Comparison of ENCODE assay signal across 17 cellular contexts in genomic region chr15:40051616-40052415, GRCh38. TPM values are rescaled to one million over a fixed set of nuclear protein-coding genes. Genes with fewer than 3 reads are reported as not detected.
DNase-seq lines count a peak whose midpoint lies in the region; ATAC-seq, FAIRE-seq and TF ChIP-seq lines count a peak whose summit lies in the region.
"Had no signal": no experiment of that assay in that cellular context is flagged by ENCODE, and none has a peak within 500 bp of the region (broad histone marks: within the 10 kb centered on the region; RNA-seq: fewer than 3 reads in every experiment).

No MANE protein-coding gene starts in this region.

- no peaks in the 10 kb centered on the region for H3K27me3 ChIP-seq in CD4-positive, CD25-positive, alpha-beta regulatory T cell (ENCODE audit: control insufficient read depth, insufficient read depth, low read length)
- no peaks in the 10 kb centered on the region for H3K27me3 ChIP-seq in H1 (replicated peaks in 1 of 4; ENCODE audit: control insufficient read depth in 3 of 4, extremely low read depth in 1 of 4, insufficient read depth in 3 of 4, low read length in 3 of 4)
- H3K27me3 ChIP-seq: ascending aorta had no signal

- no peak overlapping the region for H3K18ac ChIP-seq in H1 (ENCODE audit: extremely low read depth, low read length)

- peaks cover 3% of the 10 kb centered on the region for H3K36me3 Mint-ChIP-seq in CD4-positive, CD25-positive, alpha-beta regulatory T cell

- TF ChIP-seq CTCF in H1 (IDR thresholded peaks at IDR 0.05; ENCODE audit: control extremely low read depth in 1 of 3, insufficient read depth in 1 of 3, low read depth in 1 of 3, low read length in 3 of 3): no peak

- no peaks in the 10 kb centered on the region for H3K36me3 ChIP-seq in CD4-positive, CD25-positive, alpha-beta regulatory T cell (ENCODE audit: control insufficient read depth, insufficient read depth, low read length)
- H3K36me3 ChIP-seq in H1 (ENCODE audit: control insufficient read depth in 2 of 4, insufficient read depth in 4 of 4, low read length in 3 of 4): no peaks in the 10 kb centered on the region
- H3K36me3 ChIP-seq: ascending aorta had no signal

- no peaks in the 10 kb centered on the region for H3K79me2 ChIP-seq in H1 (ENCODE audit: control insufficient read depth in 1 of 2, insufficient read depth in 2 of 2, low read length in 2 of 2)

- H2AFZ ChIP-seq in H1 (ENCODE audit: low read length): no peak overlapping the region

- no peaks in the 10 kb centered on the region for H3K9me3 ChIP-seq in CD4-positive, CD25-positive, alpha-beta regulatory T cell (ENCODE audit: control insufficient read depth in 2 of 2, low read length in 2 of 2)
- no peaks in the 10 kb centered on the region for H3K9me3 ChIP-seq in H1 (ENCODE audit: insufficient read depth in 2 of 2, low read depth in 1 of 2, low read length in 1 of 2)
- H3K9me3 ChIP-seq: ascending aorta, left ventricle myocardium inferior had no signal

- peaks cover 6% of the 10 kb centered on the region; the same call in 1 of the 2 replicates for H3K23me2 ChIP-seq in H1 (ENCODE audit: low read depth, low read length)

- H2BK12ac ChIP-seq in H1 (ENCODE audit: low read depth, low read length): 0 out of 2 replicates have a peak overlapping the region, but pooled peaks have one; percentile 13

- intact Hi-C loops in posterior vena cava (cut with DNase I): loop anchor here in 1 of 2 donors (2.0 kb wide), 1 partner anchor 13 kb away; no protein-coding TSS in a partner anchor

- no peak overlapping the region for H3K14ac ChIP-seq in H1 (ENCODE audit: insufficient read length)

- TF ChIP-seq RAD21 in H1 (IDR thresholded peaks at IDR 0.05 in 1 of 2, conservative IDR thresholded peaks at IDR 0.05 in 1 of 2; ENCODE audit: low read depth in 2 of 2, low read length in 2 of 2): no peak

- H3K4me1 Mint-ChIP-seq in CD4-positive, CD25-positive, alpha-beta regulatory T cell: peaks cover 0 to 86% (median 54%) of the 10 kb centered on the region in 4 donors

- no peak overlapping the region for H2AK5ac ChIP-seq in H1 (ENCODE audit: low read depth, low read length)

- H4K20me1 ChIP-seq in H1 (replicated peaks in 1 of 2; ENCODE audit: control insufficient read depth in 1 of 2, insufficient read depth in 2 of 2, low read length in 2 of 2): peaks cover 0 to 4% of the 10 kb centered on the region in 2 experiments

- no peak overlapping the region for H4K5ac ChIP-seq in H1 (ENCODE audit: insufficient read length, low read depth, low read length)

- H3K56ac ChIP-seq in H1 (replicated peaks; ENCODE audit: insufficient read length, low read depth, low read length): no peak overlapping the region

- no peak overlapping the region for H3K4ac ChIP-seq in H1 (replicated peaks; ENCODE audit: insufficient read length, low read depth, low read length)

- H3K23ac ChIP-seq in H1 (ENCODE audit: insufficient read length): no peak overlapping the region

- H3K4me3 Mint-ChIP-seq in CD4-positive, CD25-positive, alpha-beta regulatory T cell: peak overlapping the region in 1 of 4 donors; percentile 5
- H3K4me3 Mint-ChIP-seq: activated CD4-positive, alpha-beta memory T cell treated with anti-CD3 and anti-CD28 coated beads, Interleukin-2, amount 10 ng/mL, durations not matched to agents 7 days and 5 days had no signal

- no peak overlapping the region for H3K9ac ChIP-seq in H1 (replicated peaks in 1 of 4; ENCODE audit: extremely low read depth in 1 of 4, low read depth in 3 of 4, low read length in 3 of 4)

- no peak overlapping the region for H3K4me3 ChIP-seq in CD4-positive, CD25-positive, alpha-beta regulatory T cell (ENCODE audit: low read depth, low read length)
- H3K4me3 ChIP-seq in H1 (ENCODE audit: extremely low read depth in 1 of 4, insufficient read depth in 2 of 4, low read depth in 3 of 4, low read length in 4 of 4): no peak overlapping the region
- H3K4me3 ChIP-seq: ascending aorta, left ventricle myocardium inferior had no signal

- no peak overlapping the region for H2BK5ac ChIP-seq in H1 (ENCODE audit: low read depth, low read length)

- CTCF ChIA-PET in H1 (lab: Charles Lee; ENCODE audit: partially characterized antibody): interaction anchor here (0.6 to 5.7 kb wide), 23 partner anchors 8 to 234 kb away, joined by 3 to 99 read pairs (median 5); partner anchors contain the start of gene BMF

- TF ChIP-seq EP300 in H1 (IDR thresholded peaks at IDR 0.05; ENCODE audit: borderline replicate concordance in 1 of 2, low read depth in 2 of 2, low read length in 2 of 2): no peak

- H3K9me3 Mint-ChIP-seq in CD4-positive, CD25-positive, alpha-beta regulatory T cell: no peaks in the 10 kb centered on the region
- H3K9me3 Mint-ChIP-seq: activated CD4-positive, alpha-beta memory T cell treated with anti-CD3 and anti-CD28 coated beads, Interleukin-2, amount 10 ng/mL, durations not matched to agents 7 days and 5 days had no signal

- POLR2A ChIA-PET in H1 (lab: Charles Lee; ENCODE audit: partially characterized antibody): interaction anchor here (0.8 to 2.5 kb wide), 12 partner anchors 10 to 234 kb away, joined by 3 to 10 read pairs (median 4); partner anchors contain the start of gene BMF

- no peaks in the 10 kb centered on the region for H3K27me3 Mint-ChIP-seq in CD4-positive, CD25-positive, alpha-beta regulatory T cell
- H3K27me3 Mint-ChIP-seq: activated CD4-positive, alpha-beta memory T cell treated with anti-CD3 and anti-CD28 coated beads, Interleukin-2, amount 10 ng/mL, durations not matched to agents 7 days and 5 days had no signal

- no peaks in the 10 kb centered on the region for H3K79me1 ChIP-seq in H1 (ENCODE audit: low read depth, low read length)

- H2BK15ac ChIP-seq in H1 (ENCODE audit: low read length): 0 out of 2 replicates have a peak overlapping the region, but pooled peaks have one; percentile 8

- 89% methylated on average over 11 of the region's 11 CpGs; no CpG with 5 or more reads in 1 of the 2 experiments for WGBS in H1 (ENCODE audit: extremely low coverage in 1 of 2, insufficient coverage in 1 of 2, insufficient read length in 1 of 2, insufficient replicate concordance in 2 of 2, low coverage in 1 of 2, low lambda C conversion rate in 2 of 2, missing lambda C conversion rate in 1 of 2), 2 experiments

- DNase-seq in CD4-positive, CD25-positive, alpha-beta regulatory T cell: no peak
- DNase-seq in OCI-M1 (lab: John Stamatoyannopoulos, UW): peak; percentile 28
- DNase-seq in H1 (ENCODE audit: low read depth in 1 of 2, low spot score in 2 of 2): peak in 1 of 2 experiments; percentile 38
- DNase-seq in posterior vena cava (ENCODE audit: low spot score): peak; percentile 25
- no peak for DNase-seq in SK-N-DZ (ENCODE audit: low spot score)
- no peak for DNase-seq in activated gamma-delta T cell treated with Interleukin-2 at 50 U/mL for 16 hours
- DNase-seq: activated CD4-positive, alpha-beta memory T cell treated with anti-CD3 and anti-CD28 coated beads, Interleukin-2, amount 10 ng/mL, durations not matched to agents 7 days and 5 days; activated effector memory CD4-positive, alpha-beta T cell treated with anti-CD3 and anti-CD28 coated beads, Interleukin-2, amount 50 U/mL, for 16 hours; foreskin melanocyte; left ventricle myocardium inferior; NCI-H2029 treated with DMSO at 0.1 percent for 48 hours; NCI-H510A; PC-3 had no signal

- H4K91ac ChIP-seq in H1 (replicated peaks; ENCODE audit: insufficient read length, low read length): no peak overlapping the region

- peaks cover 64% of the 10 kb centered on the region for H3K4me1 ChIP-seq in CD4-positive, CD25-positive, alpha-beta regulatory T cell (ENCODE audit: control insufficient read depth, insufficient read depth, low read length, poor library complexity, severe bottlenecking)
- H3K4me1 ChIP-seq in H1 (replicated peaks in 1 of 4; ENCODE audit: control insufficient read depth in 3 of 4, insufficient read depth in 4 of 4, low read length in 3 of 4): peaks cover 5 to 19% (median 10%) of the 10 kb centered on the region in 4 experiments

- no peak overlapping the region for H2BK20ac ChIP-seq in H1 (ENCODE audit: low read length)

- peak overlapping the region; percentile 8 to 29 (median 20) for H3K27ac Mint-ChIP-seq in CD4-positive, CD25-positive, alpha-beta regulatory T cell
- H3K27ac Mint-ChIP-seq: activated CD4-positive, alpha-beta memory T cell treated with anti-CD3 and anti-CD28 coated beads, Interleukin-2, amount 10 ng/mL, durations not matched to agents 7 days and 5 days had no signal

- no peak for ATAC-seq in CD4-positive, CD25-positive, alpha-beta regulatory T cell (ENCODE audit: low read depth in 2 of 2)
- ATAC-seq in HG03135 (IDR thresholded peaks at IDR 0.05; ENCODE audit: unreplicated experiment): no peak
- ATAC-seq: PC-3 had no signal

- FAIRE-seq in H1 (lab: Jason Lieb, UNC): no peak
- FAIRE-seq: endothelial cell of umbilical vein, GM19239 had no signal

- no peak overlapping the region for H4K8ac ChIP-seq in H1 (ENCODE audit: extremely low read depth, insufficient read depth, low read length)

- H3K4me2 ChIP-seq in H1 (ENCODE audit: insufficient read depth in 1 of 2, low read depth in 2 of 2, low read length in 2 of 2): 0 out of 4 replicates have a peak overlapping the region, but pooled peaks of 1 of the 2 experiments have one; percentile 7

- no peak for TF ChIP-seq POLR2A in H1 (IDR thresholded peaks at IDR 0.05; ENCODE audit: control extremely low read depth in 1 of 2, low read depth in 2 of 2, low read length in 2 of 2)

- no peak overlapping the region for H2BK120ac ChIP-seq in H1 (replicated peaks; ENCODE audit: low read depth, low read length)

- no peak overlapping the region for H3K27ac ChIP-seq in CD4-positive, CD25-positive, alpha-beta regulatory T cell (ENCODE audit: insufficient read depth, low read length, poor library complexity, severe bottlenecking)
- H3K27ac ChIP-seq in H1 (ENCODE audit: low read depth, low read length): no peak overlapping the region
- H3K27ac ChIP-seq: ascending aorta, left ventricle myocardium inferior had no signal

RNA-seq across cellular contexts. Expression of gene SRP14, which starts 12.8 kb away (rescaled TPM):
- 128 TPM for total RNA-seq in CD4-positive, CD25-positive, alpha-beta regulatory T cell
- polyA plus RNA-seq in CD4-positive, CD25-positive, alpha-beta regulatory T cell: 100 to 1,000 TPM; 800 to 928 (median 868) TPM
- total RNA-seq in H1 (2021; fragmentation: NEBNext Ultra II Directional; extraction: Animal tissue kit (Norgen Biotek cat#: 25700)): 180 and 186 TPM in 2 replicates
- polyA plus RNA-seq in H1 (2011; rRNA removed): 121 and 223 TPM in 2 replicates
- polyA plus RNA-seq in H1 (2011; cell fraction: cytosol; rRNA removed): 315 TPM
- polyA plus RNA-seq in H1 (2011; cell fraction: nucleus; rRNA removed): 77.6 TPM
- 220 to 294 TPM (median 265 TPM) in 4 replicates for polyA plus RNA-seq in H1 (2012, experiment 1 of 2)
- polyA plus RNA-seq in H1 (2012, experiment 2 of 2): 56.5 TPM
- 426 TPM for polyA plus RNA-seq in H1 (2013, experiment 1 of 2)
- 449 TPM for polyA plus RNA-seq in H1 (2013, experiment 2 of 2)
- 60.9 and 61.3 TPM in 2 replicates for polyA minus RNA-seq in H1 (2011; rRNA and poly(A)+ RNA removed)
- polyA minus RNA-seq in H1 (2011; cell fraction: cytosol; rRNA and poly(A)+ RNA removed): 75.2 TPM
- 50.3 TPM for polyA minus RNA-seq in H1 (2011; cell fraction: nucleus; rRNA and poly(A)+ RNA removed)
- total RNA-seq in posterior vena cava: 100 to 1,000 TPM; 148 to 160 TPM
- polyA plus RNA-seq in SK-N-DZ (2014; cell fraction: cytosol; rRNA removed): 256 and 265 TPM in 2 replicates
- polyA plus RNA-seq in SK-N-DZ (2014; cell fraction: nucleus; rRNA removed): 209 and 319 TPM in 2 replicates

RNA-seq across cellular contexts. Expression of gene BMF, which starts 56.9 kb away (rescaled TPM):
- total RNA-seq in CD4-positive, CD25-positive, alpha-beta regulatory T cell: 8.2 TPM
- polyA plus RNA-seq in CD4-positive, CD25-positive, alpha-beta regulatory T cell: 1 to 10 TPM in 2 of 4 donors, under 1 TPM in 2; 0.86 to 1.5 (median 1.2) TPM
- 24.2 and 30.9 TPM in 2 replicates for total RNA-seq in H1 (2021; fragmentation: NEBNext Ultra II Directional; extraction: Animal tissue kit (Norgen Biotek cat#: 25700))
- 21.2 and 29.0 TPM in 2 replicates for polyA plus RNA-seq in H1 (2011; rRNA removed)
- 23.4 TPM for polyA plus RNA-seq in H1 (2011; cell fraction: cytosol; rRNA removed)
- polyA plus RNA-seq in H1 (2011; cell fraction: nucleus; rRNA removed): 28.4 TPM
- 20.6 to 25.4 TPM (median 23.4 TPM) in 4 replicates for polyA plus RNA-seq in H1 (2012, experiment 1 of 2)
- polyA plus RNA-seq in H1 (2012, experiment 2 of 2): 20.0 TPM
- polyA plus RNA-seq in H1 (2013, experiment 1 of 2): 9.5 TPM
- 9.4 TPM for polyA plus RNA-seq in H1 (2013, experiment 2 of 2)
- 36.9 and 38.5 TPM in 2 replicates for polyA minus RNA-seq in H1 (2011; rRNA and poly(A)+ RNA removed)
- polyA minus RNA-seq in H1 (2011; cell fraction: cytosol; rRNA and poly(A)+ RNA removed): 23.9 TPM
- polyA minus RNA-seq in H1 (2011; cell fraction: nucleus; rRNA and poly(A)+ RNA removed): 28.7 TPM
- 1 to 10 TPM; 3.0 to 5.0 TPM for total RNA-seq in posterior vena cava
- polyA plus RNA-seq in SK-N-DZ (2014; cell fraction: cytosol; rRNA removed): 9.4 and 12.3 TPM in 2 replicates
- 6.8 and 12.3 TPM in 2 replicates for polyA plus RNA-seq in SK-N-DZ (2014; cell fraction: nucleus; rRNA removed)

Comparison
In these comparisons a context has a peak if more than half of its experiments do, and no peak if none do; other contexts are left out.
1. DNase-seq: peak in OCI-M1 (single experiment) and posterior vena cava (single experiment); none in CD4-positive, CD25-positive, alpha-beta regulatory T cell (0 of 3), SK-N-DZ (single experiment) and activated gamma-delta T cell treated with Interleukin-2 at 50 U/mL for 16 hours (single experiment).